ENCODE assay signal across 26 cellular contexts in the genomic region with DNA sequence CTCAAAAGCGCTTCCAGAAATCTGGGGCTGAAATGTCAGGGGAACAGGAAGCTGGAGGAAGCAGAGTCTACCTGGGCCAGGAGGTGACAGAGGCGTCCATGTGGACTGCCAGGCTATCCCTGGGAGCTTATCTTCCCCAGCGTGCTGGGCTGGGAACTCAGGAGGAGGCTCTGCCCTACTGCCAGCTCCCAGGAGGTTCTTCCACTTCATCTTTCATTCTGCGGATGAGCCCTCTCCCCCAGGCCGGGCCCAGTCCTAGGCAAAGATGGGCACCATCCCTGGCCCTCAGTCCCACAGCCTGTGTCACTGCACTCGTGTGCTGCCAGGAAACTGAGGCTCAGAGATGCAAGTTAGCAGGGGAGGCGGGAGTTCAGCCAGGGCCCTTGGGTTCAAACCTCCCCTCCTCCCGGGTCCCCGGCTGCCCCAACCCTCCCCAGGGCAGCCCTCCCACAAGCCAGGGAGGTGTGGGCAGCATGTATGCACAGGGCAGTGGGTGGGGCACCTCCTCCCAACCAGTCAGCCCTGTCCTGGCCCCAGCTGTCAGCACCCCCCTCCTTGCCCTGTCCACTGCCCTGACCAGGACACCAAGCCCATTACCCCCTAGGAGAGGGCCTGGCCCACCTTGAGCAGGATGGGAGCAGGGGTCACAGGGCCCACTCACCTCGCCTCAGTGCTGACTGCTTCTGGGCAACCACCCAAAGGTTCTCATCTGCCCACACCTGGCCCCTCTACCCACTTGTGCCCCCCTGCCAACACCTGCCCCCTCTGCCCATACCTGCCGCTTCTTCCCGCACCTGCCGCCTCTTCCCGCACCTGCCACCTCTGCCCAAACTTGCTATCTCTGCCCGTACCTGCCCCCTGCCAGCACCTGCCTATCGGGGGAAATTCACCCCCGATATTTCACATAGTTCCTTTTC.
DNase-seq lines count a peak whose midpoint lies in the region; ATAC-seq, FAIRE-seq and TF ChIP-seq lines count a peak whose summit lies in the region.
"Had no signal": no experiment of that assay in that cellular context is flagged by ENCODE, and none has a peak within 500 bp of the region (broad histone marks: within the 10 kb centered on the region; RNA-seq: fewer than 3 reads in every experiment).

No MANE protein-coding gene starts in this region.

- H3K27me3 Mint-ChIP-seq in natural killer cell treated with Interleukin-12 subunit alpha and Interleukin-12 subunit beta and Interleukin-15 and Interleukin-18, amount 100 ng/mL, for 72 hours, result peaks cover 22 to 30% of the 10 kb centered on the region in 2 donors
- peaks cover 23 to 33% of the 10 kb centered on the region in 2 donors for H3K27me3 Mint-ChIP-seq in natural killer cell (ENCODE audit: low read depth in 2 of 2)

- no peaks in the 10 kb centered on the region for H3K27me3 ChIP-seq in right atrium auricular region
- H3K27me3 ChIP-seq: BLaER1 treated with 17β-estradiol and CSF1 and Interleukin-3, amounts not matched to agents 10 nM and 100 nM had no signal

- H3K36me3 Mint-ChIP-seq in natural killer cell treated with Interleukin-12 subunit alpha and Interleukin-12 subunit beta and Interleukin-15 and Interleukin-18, amount 100 ng/mL, for 72 hours, result no peaks in the 10 kb centered on the region
- H3K36me3 Mint-ChIP-seq in natural killer cell, result no peaks in the 10 kb centered on the region
- H3K36me3 Mint-ChIP-seq: mesothelial cell of epicardium had no signal

- no peak for DNase-seq in natural killer cell treated with Interleukin-12 subunit alpha and Interleukin-12 subunit beta and Interleukin-15 and Interleukin-18, amount 100 ng/mL, for 72 hours (ENCODE audit: low spot score)
- DNase-seq in natural killer cell (no peak), NCI-H2196 treated with DMSO at 0.1 percent for 48 hours (lab: John Stamatoyannopoulos, UW; ENCODE audit: unreplicated experiment) (peak; percentile 35), kidney (peak; percentile 67), 8988T (no peak), right atrium auricular region (ENCODE audit: low spot score) (no peak)
- DNase-seq: activated CD4-positive, alpha-beta T cell treated with anti-CD3 and anti-CD28 coated beads for 4 hours; activated naive CD4-positive, alpha-beta T cell treated with Interleukin-2 at 50 U/mL for 16 hours; activated T-cell treated with anti-CD3 and anti-CD28 coated beads, Interleukin-2, amount 50 U/mL, for 48 hours; amygdala; KBM-7; naive thymus-derived CD8-positive, alpha-beta T cell; NCI-H187 treated with DMSO at 0.1 percent for 48 hours; NCI-H526; Right ventricle myocardium superior; sigmoid colon; stimulated activated CD8-positive, alpha-beta memory T cell treated with anti-CD3 and anti-CD28 coated beads, Interleukin-4, amount 100 ng/mL, for 48 hours; SW 1271 had no signal

- H3K27ac ChIP-seq in kidney (ENCODE audit: low read depth in 2 of 2, low read length in 2 of 2), result no peak overlapping the region
- H3K27ac ChIP-seq in right atrium auricular region, result no peak overlapping the region
- H3K27ac ChIP-seq: BLaER1 treated with 17β-estradiol and CSF1 and Interleukin-3, amounts not matched to agents 10 nM and 100 nM; cardiac muscle cell; sigmoid colon had no signal

- H3K4me3 ChIP-seq in kidney (ENCODE audit: low read length in 2 of 2) (no peak overlapping the region), right atrium auricular region (no peak overlapping the region)
- H3K4me3 ChIP-seq: BLaER1 treated with 17β-estradiol and CSF1 and Interleukin-3, amounts not matched to agents 10 nM and 100 nM; cardiac muscle cell; HAP-1; sigmoid colon had no signal

- H3K4me1 ChIP-seq in kidney (ENCODE audit: control insufficient read depth in 1 of 2, insufficient read depth in 1 of 2, low read depth in 1 of 2, low read length in 2 of 2) (no peaks in the 10 kb centered on the region), right atrium auricular region (no peaks in the 10 kb centered on the region)
- H3K4me1 ChIP-seq: HAP-1 had no signal

- intact Hi-C loops in natural killer cell (cut with micrococcal nuclease) (no loop called here), kidney (cut with DNase I) (no loop called here)

- ATAC-seq in natural killer cell treated with Interleukin-12 subunit alpha and Interleukin-12 subunit beta and Interleukin-15 and Interleukin-18, amount 100 ng/mL, for 72 hours, result peak; percentile 32 to 38
- no peak for ATAC-seq in natural killer cell
- no peak for ATAC-seq in GM21529 (IDR thresholded peaks at IDR 0.05; ENCODE audit: unreplicated experiment)
- ATAC-seq in GM21526 (IDR thresholded peaks at IDR 0.05; ENCODE audit: low FRiP score, unreplicated experiment), result no peak
- ATAC-seq: naive thymus-derived CD8-positive, alpha-beta T cell had no signal

- H3K4me3 Mint-ChIP-seq in natural killer cell treated with Interleukin-12 subunit alpha and Interleukin-12 subunit beta and Interleukin-15 and Interleukin-18, amount 100 ng/mL, for 72 hours, result no peak overlapping the region
- no peak overlapping the region for H3K4me3 Mint-ChIP-seq in natural killer cell
- H3K4me3 Mint-ChIP-seq: dendritic cell treated with granulocyte-macrophage colony-stimulating factor and Interleukin-4, amounts not matched to agents 40 ng/mL and 50 ng/mL, for 4 days; mesothelial cell of epicardium had no signal

- no peak for TF ChIP-seq CTCF in natural killer cell (IDR thresholded peaks at IDR 0.05)
- no peak for TF ChIP-seq CTCF in kidney (IDR thresholded peaks at IDR 0.05; ENCODE audit: borderline replicate concordance, extremely low read depth, insufficient read depth)
- TF ChIP-seq CTCF in right atrium auricular region (IDR thresholded peaks at IDR 0.05), result no peak

- H3K9me3 Mint-ChIP-seq in natural killer cell treated with Interleukin-12 subunit alpha and Interleukin-12 subunit beta and Interleukin-15 and Interleukin-18, amount 100 ng/mL, for 72 hours, result no peaks in the 10 kb centered on the region
- no peaks in the 10 kb centered on the region for H3K9me3 Mint-ChIP-seq in natural killer cell

- H3K27ac Mint-ChIP-seq in natural killer cell treated with Interleukin-12 subunit alpha and Interleukin-12 subunit beta and Interleukin-15 and Interleukin-18, amount 100 ng/mL, for 72 hours, result no peak overlapping the region
- H3K27ac Mint-ChIP-seq in natural killer cell, result no peak overlapping the region
- H3K27ac Mint-ChIP-seq: dendritic cell treated with granulocyte-macrophage colony-stimulating factor and Interleukin-4, amounts not matched to agents 40 ng/mL and 50 ng/mL, for 4 days; mesothelial cell of epicardium had no signal

- no peaks in the 10 kb centered on the region for H3K36me3 ChIP-seq in kidney (ENCODE audit: control insufficient read depth in 1 of 2, insufficient read depth in 2 of 2, low read length in 2 of 2)
- H3K36me3 ChIP-seq in right atrium auricular region, result no peaks in the 10 kb centered on the region
- H3K36me3 ChIP-seq: cardiac muscle cell, HAP-1, sigmoid colon had no signal

- H3K9me3 ChIP-seq in kidney (ENCODE audit: control insufficient read depth in 1 of 2, low read length in 2 of 2), result peaks cover 2% of the 10 kb centered on the region in 2 donors
- peaks cover 0 to 6% of the 10 kb centered on the region in 2 donors for H3K9me3 ChIP-seq in right atrium auricular region
- H3K9me3 ChIP-seq: HAP-1, sigmoid colon had no signal

- H3K9ac ChIP-seq in kidney (ENCODE audit: low read length in 2 of 2), result no peak overlapping the region
- H3K9ac ChIP-seq: BLaER1 treated with 17β-estradiol and CSF1 and Interleukin-3, amounts not matched to agents 10 nM and 100 nM had no signal

- no peaks in the 10 kb centered on the region for H3K4me1 Mint-ChIP-seq in natural killer cell treated with Interleukin-12 subunit alpha and Interleukin-12 subunit beta and Interleukin-15 and Interleukin-18, amount 100 ng/mL, for 72 hours (ENCODE audit: low read depth in 2 of 2)
- H3K4me1 Mint-ChIP-seq in natural killer cell, result peaks cover 0 to 3% of the 10 kb centered on the region in 2 donors

- FAIRE-seq in kidney (lab: Jason Lieb, UNC), result no peak
- FAIRE-seq: TTC549 had no signal

Comparison
In these comparisons a context has a peak if more than half of its experiments do, and no peak if none do; other contexts are left out.
1. ATAC-seq: peak in natural killer cell treated with Interleukin-12 subunit alpha and Interleukin-12 subunit beta and Interleukin-15 and Interleukin-18, amount 100 ng/mL, for 72 hours (2 of 2); none in natural killer cell (0 of 3), GM21529 (single experiment) and GM21526 (single experiment).
2. DNase-seq: peak in NCI-H2196 treated with DMSO at 0.1 percent for 48 hours (single experiment) and kidney (single experiment); none in natural killer cell treated with Interleukin-12 subunit alpha and Interleukin-12 subunit beta and Interleukin-15 and Interleukin-18, amount 100 ng/mL, for 72 hours (single experiment), natural killer cell (single experiment), 8988T (single experiment) and right atrium auricular region (single experiment).